In the genomic region with DNA sequence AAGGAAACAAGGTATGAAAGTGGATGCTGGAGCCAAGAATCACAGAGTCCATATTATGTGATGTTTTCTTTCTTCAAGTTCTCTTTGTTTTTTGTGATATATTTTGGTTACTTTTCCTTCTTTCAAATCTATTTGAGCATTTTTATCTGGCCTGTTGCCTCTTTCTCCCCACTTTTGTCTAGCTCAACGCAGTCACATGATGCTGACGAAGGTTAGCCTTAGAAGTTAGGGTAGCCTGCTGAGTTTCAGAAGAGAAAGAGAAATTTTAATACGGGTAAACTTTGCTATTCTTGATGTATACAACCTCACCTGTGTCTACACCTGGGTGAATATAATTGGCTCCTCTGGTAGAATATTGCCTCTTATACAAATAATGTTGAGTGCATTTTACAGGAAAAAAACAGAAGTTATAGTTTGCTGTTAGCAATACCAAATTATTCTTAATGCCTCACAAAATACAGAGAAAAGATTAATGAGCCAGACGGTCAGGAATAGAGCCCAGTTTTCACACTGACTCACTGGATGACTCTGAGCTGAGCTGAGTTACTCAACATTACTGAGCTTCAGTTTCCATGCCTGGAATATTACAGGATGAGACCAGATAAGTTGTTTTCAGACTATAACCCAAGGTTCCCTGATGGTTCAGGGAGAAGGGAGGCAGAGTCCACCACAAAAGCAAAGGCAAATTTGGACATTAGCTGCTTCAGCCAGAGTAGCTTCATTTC, we compare ENCODE assay signal across 1 cellular context.
TF ChIP-seq lines count a peak whose summit lies in the region.

No MANE protein-coding gene starts in this region.

TF ChIP-seq in SK-N-SH treated with all-trans-retinoic acid at 6 μM for 48 hours, 23 proteins besides CTCF, POLR2A, EP300 and RAD21 (continued from another document):
- TF ChIP-seq, protein P1, sequence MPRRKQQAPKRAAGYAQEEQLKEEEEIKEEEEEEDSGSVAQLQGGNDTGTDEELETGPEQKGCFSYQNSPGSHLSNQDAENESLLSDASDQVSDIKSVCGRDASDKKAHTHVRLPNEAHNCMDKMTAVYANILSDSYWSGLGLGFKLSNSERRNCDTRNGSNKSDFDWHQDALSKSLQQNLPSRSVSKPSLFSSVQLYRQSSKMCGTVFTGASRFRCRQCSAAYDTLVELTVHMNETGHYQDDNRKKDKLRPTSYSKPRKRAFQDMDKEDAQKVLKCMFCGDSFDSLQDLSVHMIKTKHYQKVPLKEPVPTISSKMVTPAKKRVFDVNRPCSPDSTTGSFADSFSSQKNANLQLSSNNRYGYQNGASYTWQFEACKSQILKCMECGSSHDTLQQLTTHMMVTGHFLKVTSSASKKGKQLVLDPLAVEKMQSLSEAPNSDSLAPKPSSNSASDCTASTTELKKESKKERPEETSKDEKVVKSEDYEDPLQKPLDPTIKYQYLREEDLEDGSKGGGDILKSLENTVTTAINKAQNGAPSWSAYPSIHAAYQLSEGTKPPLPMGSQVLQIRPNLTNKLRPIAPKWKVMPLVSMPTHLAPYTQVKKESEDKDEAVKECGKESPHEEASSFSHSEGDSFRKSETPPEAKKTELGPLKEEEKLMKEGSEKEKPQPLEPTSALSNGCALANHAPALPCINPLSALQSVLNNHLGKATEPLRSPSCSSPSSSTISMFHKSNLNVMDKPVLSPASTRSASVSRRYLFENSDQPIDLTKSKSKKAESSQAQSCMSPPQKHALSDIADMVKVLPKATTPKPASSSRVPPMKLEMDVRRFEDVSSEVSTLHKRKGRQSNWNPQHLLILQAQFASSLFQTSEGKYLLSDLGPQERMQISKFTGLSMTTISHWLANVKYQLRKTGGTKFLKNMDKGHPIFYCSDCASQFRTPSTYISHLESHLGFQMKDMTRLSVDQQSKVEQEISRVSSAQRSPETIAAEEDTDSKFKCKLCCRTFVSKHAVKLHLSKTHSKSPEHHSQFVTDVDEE (CRISPR knock-in tag; IDR thresholded peaks at IDR 0.05) = no peak
- TF ChIP-seq ZNF565 (CRISPR knock-in tag; conservative IDR thresholded peaks at IDR 0.05; ENCODE audit: low read depth) = no peak
- no peak for TF ChIP-seq BACH2 (CRISPR knock-in tag; IDR thresholded peaks at IDR 0.05; ENCODE audit: borderline replicate concordance)
